12 cellular contexts compared by ENCODE assay signal in genomic region chr5:16179511-16179935, GRCh38. TPM values are rescaled to one million over a fixed set of nuclear protein-coding genes. Genes with fewer than 3 reads are reported as not detected.
DNase-seq lines count a peak whose midpoint lies in the region; ATAC-seq and TF ChIP-seq lines count a peak whose summit lies in the region.
"Had no signal": no experiment of that assay in that cellular context is flagged by ENCODE, and none has a peak within 500 bp of the region (broad histone marks: within the 10 kb centered on the region; RNA-seq: fewer than 3 reads in every experiment).

TSS of gene MARCHF11 (minus strand) at chr5:16179791. CDS start at chr5:16179575, 216 bp downstream.

- no peak for TF ChIP-seq RAD21 in SK-N-SH (IDR thresholded peaks at IDR 0.05; ENCODE audit: low read length)

- no peak for TF ChIP-seq POLR2A in prostate gland (IDR thresholded peaks at IDR 0.05)

- TF ChIP-seq CTCF in SK-N-SH (IDR thresholded peaks at IDR 0.05) (no peak), prostate gland (IDR thresholded peaks at IDR 0.05) (no peak), CD14-positive monocyte (IDR thresholded peaks at IDR 0.05) (no peak)
- no peak for TF ChIP-seq CTCF in activated CD8-positive, alpha-beta T cell treated with anti-CD3 and anti-CD28 coated beads for 36 hours (IDR thresholded peaks at IDR 0.05)

- H3K9me3 Mint-ChIP-seq in CD14-positive monocyte, result peaks cover 0 to 13% (median 6%) of the 10 kb centered on the region in 7 donors
- peaks cover 1% of the 10 kb centered on the region for H3K9me3 Mint-ChIP-seq in activated CD8-positive, alpha-beta T cell treated with anti-CD3 and anti-CD28 coated beads for 36 hours

- H3K27ac Mint-ChIP-seq in CD14-positive monocyte, result no peak within 1 kb of the TSS
- H3K27ac Mint-ChIP-seq in activated CD8-positive, alpha-beta T cell treated with anti-CD3 and anti-CD28 coated beads for 36 hours, result no peak within 1 kb of the TSS

- H3K27me3 Mint-ChIP-seq in CD14-positive monocyte (ENCODE audit: low read depth in 3 of 3), result peaks cover 29 to 39% (median 38%) of the 10 kb centered on the region in 3 donors
- H3K27me3 Mint-ChIP-seq in activated CD8-positive, alpha-beta T cell treated with anti-CD3 and anti-CD28 coated beads for 36 hours, result peaks cover 31% of the 10 kb centered on the region

- ATAC-seq in SK-N-SH treated with all-trans-retinoic acid at 6 μM for 48 hours (no peak; the same call in 1 of the 3 replicates), left cardiac atrium (peak; percentile 21 to 26), HG03439 (IDR thresholded peaks at IDR 0.05; ENCODE audit: unreplicated experiment) (no peak)
- ATAC-seq in activated CD8-positive, alpha-beta T cell treated with anti-CD3 and anti-CD28 coated beads for 36 hours, result no peak

- H3K9ac ChIP-seq in SK-N-SH, result no peak within 1 kb of the TSS

- H3K79me2 ChIP-seq in SK-N-SH (ENCODE audit: insufficient read depth), result no peaks in the 10 kb centered on the region

- H3K27me3 ChIP-seq in SK-N-SH (ENCODE audit: insufficient read depth) (peaks cover 6% of the 10 kb centered on the region; the same call in 1 of the 2 replicates), prostate gland (replicated peaks; ENCODE audit: insufficient read depth) (peaks cover 4% of the 10 kb centered on the region)

- peak within 1 kb of the TSS in 1 of 2 donors; percentile 76 for H3K4me3 Mint-ChIP-seq in CD14-positive monocyte
- H3K4me3 Mint-ChIP-seq in activated CD8-positive, alpha-beta T cell treated with anti-CD3 and anti-CD28 coated beads for 36 hours, result no peak within 1 kb of the TSS

- DNase-seq in SK-N-SH, result peak; percentile 92
- DNase-seq in NCI-H524 (lab: John Stamatoyannopoulos, UW), result peak; percentile 31 to 50
- DNase-seq in left cardiac atrium, result no peak
- DNase-seq in prostate gland (ENCODE audit: low spot score), result no peak
- DNase-seq in CD14-positive monocyte (ENCODE audit: low spot score), result no peak
- no peak for DNase-seq in activated CD8-positive, alpha-beta T cell treated with anti-CD3 and anti-CD28 coated beads for 36 hours
- DNase-seq: effector memory CD4-positive, alpha-beta T cell had no signal

- CTCF ChIA-PET in SK-N-SH (lab: Yijun Ruan, JAX), result interaction anchor here (5.2 to 10.6 kb wide), 2 partner anchors 18 to 276 kb away, joined by 37 to 96 read pairs; no protein-coding TSS in a partner anchor
- CTCF ChIA-PET in activated CD8-positive, alpha-beta T cell treated with anti-CD3 and anti-CD28 coated beads for 36 hours (lab: Charles Lee), result no interaction called here

- H3K4me2 ChIP-seq in SK-N-SH, result peak within 1 kb of the TSS; percentile 66; the same call in 1 of the 2 replicates

- H3K36me3 ChIP-seq in SK-N-SH (replicated peaks in 1 of 2; ENCODE audit: control insufficient read depth in 1 of 2, insufficient read depth in 2 of 2, low read length in 1 of 2), result peaks cover 0 to 15% of the 10 kb centered on the region in 2 experiments
- no peaks in the 10 kb centered on the region for H3K36me3 ChIP-seq in prostate gland

- H3F3A ChIP-seq in SK-N-SH (replicated peaks; ENCODE audit: insufficient read depth), result no peaks in the 10 kb centered on the region

- no peak for TF ChIP-seq EP300 in SK-N-SH (IDR thresholded peaks at IDR 0.05; ENCODE audit: borderline replicate concordance in 1 of 2, low read depth in 1 of 2, low read length in 1 of 2)

- 24% methylated on average over 23 of the region's 59 CpGs for WGBS in SK-N-SH (ENCODE audit: low lambda C conversion rate)
- WGBS in prostate gland, result 2% methylated on average over 9 of the region's 59 CpGs

- no peaks in the 10 kb centered on the region for H3K9me2 ChIP-seq in SK-N-SH

- no peaks in the 10 kb centered on the region for H4K20me1 ChIP-seq in SK-N-SH (ENCODE audit: insufficient read depth)

- H3K9me3 ChIP-seq in SK-N-SH (no peaks in the 10 kb centered on the region), prostate gland (no peaks in the 10 kb centered on the region)

- no peak within 1 kb of the TSS for H2AFZ ChIP-seq in SK-N-SH (ENCODE audit: low read depth)

- H3K27ac ChIP-seq in SK-N-SH (ENCODE audit: low read depth in 2 of 2, low read length in 1 of 2) (peak within 1 kb of the TSS in 1 of 2 experiments; percentile 96; a peak in 2 of 4 replicates), prostate gland (no peak within 1 kb of the TSS)

- peaks cover 0 to 1% of the 10 kb centered on the region in 2 donors for H3K36me3 Mint-ChIP-seq in CD14-positive monocyte
- H3K36me3 Mint-ChIP-seq in activated CD8-positive, alpha-beta T cell treated with anti-CD3 and anti-CD28 coated beads for 36 hours (ENCODE audit: low read depth), result peaks cover 3% of the 10 kb centered on the region

- H3K4me3 ChIP-seq in SK-N-SH (ENCODE audit: low read depth in 2 of 2, low read length in 1 of 2) (peak within 1 kb of the TSS; percentile 48 to 56; a peak in 3 of 4 replicates), prostate gland (peak within 1 kb of the TSS; percentile 19 to 34)
- H3K4me3 ChIP-seq: lung had no signal

- no peaks in the 10 kb centered on the region for H3K4me1 Mint-ChIP-seq in CD14-positive monocyte
- H3K4me1 Mint-ChIP-seq in activated CD8-positive, alpha-beta T cell treated with anti-CD3 and anti-CD28 coated beads for 36 hours (ENCODE audit: low read depth), result peaks cover 2% of the 10 kb centered on the region

- H3K4me1 ChIP-seq in SK-N-SH (ENCODE audit: control insufficient read depth in 1 of 2, insufficient read depth in 2 of 2, low read depth in 1 of 2, low read length in 1 of 2) (peaks cover 0 to 19% of the 10 kb centered on the region in 2 experiments; a peak in 2 of 4 replicates), prostate gland (replicated peaks) (no peaks in the 10 kb centered on the region)

- intact Hi-C loops in left cardiac atrium (cut with DNase I) (no loop called here), prostate gland (cut with DNase I) (no loop called here), CD14-positive monocyte (cut with micrococcal nuclease) (no loop called here)
- intact Hi-C loops in activated CD8-positive, alpha-beta T cell treated with anti-CD3 and anti-CD28 coated beads for 36 hours (cut with micrococcal nuclease), result no loop called here

- POLR2A ChIA-PET in SK-N-SH (lab: Yijun Ruan, JAX), result interaction anchor here (0.9 to 2.6 kb wide), 5 partner anchors 28 to 279 kb away, joined by 3 to 10 read pairs (median 5); no protein-coding TSS in a partner anchor
- POLR2A ChIA-PET in activated CD8-positive, alpha-beta T cell treated with anti-CD3 and anti-CD28 coated beads for 36 hours (lab: Charles Lee), result no interaction called here

TF ChIP-seq in SK-N-SH, 30 proteins besides CTCF, POLR2A, EP300 and RAD21 (continues in another document):
- TF ChIP-seq CHD2 (IDR thresholded peaks at IDR 0.05; ENCODE audit: low read length, partially characterized antibody), result no peak
- TF ChIP-seq ELF1 (IDR thresholded peaks at IDR 0.05), result no peak

TF ChIP-seq in SK-N-SH treated with all-trans-retinoic acid at 6 μM for 48 hours, 23 proteins besides CTCF, POLR2A, EP300 and RAD21 (continues in another document):
- no peak for TF ChIP-seq PATZ1 (CRISPR knock-in tag; IDR thresholded peaks at IDR 0.05; ENCODE audit: borderline replicate concordance)
- TF ChIP-seq CSRNP3 (CRISPR knock-in tag; IDR thresholded peaks at IDR 0.05), result no peak
- no peak for TF ChIP-seq ESRRG (CRISPR knock-in tag; IDR thresholded peaks at IDR 0.05)
- no peak for TF ChIP-seq TOX (CRISPR knock-in tag; IDR thresholded peaks at IDR 0.05; ENCODE audit: borderline replicate concordance)
- no peak for TF ChIP-seq ZFP30 (CRISPR knock-in tag; IDR thresholded peaks at IDR 0.05)
- no peak for TF ChIP-seq TCF4 (CRISPR knock-in tag; IDR thresholded peaks at IDR 0.05; ENCODE audit: borderline replicate concordance)
- TF ChIP-seq RARB (CRISPR knock-in tag; IDR thresholded peaks at IDR 0.05), result no peak
- TF ChIP-seq ARNTL (CRISPR knock-in tag; IDR thresholded peaks at IDR 0.05; ENCODE audit: borderline replicate concordance, low read depth), result no peak
- no peak for TF ChIP-seq ZNF8 (CRISPR knock-in tag; IDR thresholded peaks at IDR 0.05)
- no peak for TF ChIP-seq CSDC2 (CRISPR knock-in tag; IDR thresholded peaks at IDR 0.05)
- TF ChIP-seq ISL1 (CRISPR knock-in tag; IDR thresholded peaks at IDR 0.05), result no peak

RNA-seq across cellular contexts. Expression of gene MARCHF11, which starts in this region (rescaled TPM):
- polyA plus RNA-seq in SK-N-SH (2012; rRNA removed) (1.7 and 7.6 TPM in 2 replicates), CD14-positive monocyte (not detected)
- polyA plus RNA-seq in SK-N-SH (2012; cell fraction: cytosol; rRNA removed), result 6.2 and 10.8 TPM in 2 replicates
- 5.6 and 9.5 TPM in 2 replicates for polyA plus RNA-seq in SK-N-SH (2012; cell fraction: nucleus; rRNA removed)
- total RNA-seq in left cardiac atrium (1 to 10 TPM; 2.5 to 3.4 TPM), prostate gland (1 to 10 TPM in 1 of 2 donors, not detected in 1; 8.9 TPM)
- total RNA-seq in activated CD8-positive, alpha-beta T cell treated with anti-CD3 and anti-CD28 coated beads for 36 hours, result not detected
- total RNA-seq: lung, RPMI7951 had no signal
- polyA plus RNA-seq: AG04450, lung had no signal

Comparison
In these comparisons a context has a peak if more than half of its experiments do, and no peak if none do; other contexts are left out.
1. DNase-seq: peak in SK-N-SH (single experiment) and NCI-H524 (2 of 2); none in left cardiac atrium (single experiment), prostate gland (single experiment), CD14-positive monocyte (single experiment) and activated CD8-positive, alpha-beta T cell treated with anti-CD3 and anti-CD28 coated beads for 36 hours (single experiment).
2. ATAC-seq: peak in left cardiac atrium (2 of 2); none in SK-N-SH treated with all-trans-retinoic acid at 6 μM for 48 hours (single experiment), HG03439 (single experiment) and activated CD8-positive, alpha-beta T cell treated with anti-CD3 and anti-CD28 coated beads for 36 hours (single experiment).